ENCODE assay signal across 14 cellular contexts in the genomic region with DNA sequence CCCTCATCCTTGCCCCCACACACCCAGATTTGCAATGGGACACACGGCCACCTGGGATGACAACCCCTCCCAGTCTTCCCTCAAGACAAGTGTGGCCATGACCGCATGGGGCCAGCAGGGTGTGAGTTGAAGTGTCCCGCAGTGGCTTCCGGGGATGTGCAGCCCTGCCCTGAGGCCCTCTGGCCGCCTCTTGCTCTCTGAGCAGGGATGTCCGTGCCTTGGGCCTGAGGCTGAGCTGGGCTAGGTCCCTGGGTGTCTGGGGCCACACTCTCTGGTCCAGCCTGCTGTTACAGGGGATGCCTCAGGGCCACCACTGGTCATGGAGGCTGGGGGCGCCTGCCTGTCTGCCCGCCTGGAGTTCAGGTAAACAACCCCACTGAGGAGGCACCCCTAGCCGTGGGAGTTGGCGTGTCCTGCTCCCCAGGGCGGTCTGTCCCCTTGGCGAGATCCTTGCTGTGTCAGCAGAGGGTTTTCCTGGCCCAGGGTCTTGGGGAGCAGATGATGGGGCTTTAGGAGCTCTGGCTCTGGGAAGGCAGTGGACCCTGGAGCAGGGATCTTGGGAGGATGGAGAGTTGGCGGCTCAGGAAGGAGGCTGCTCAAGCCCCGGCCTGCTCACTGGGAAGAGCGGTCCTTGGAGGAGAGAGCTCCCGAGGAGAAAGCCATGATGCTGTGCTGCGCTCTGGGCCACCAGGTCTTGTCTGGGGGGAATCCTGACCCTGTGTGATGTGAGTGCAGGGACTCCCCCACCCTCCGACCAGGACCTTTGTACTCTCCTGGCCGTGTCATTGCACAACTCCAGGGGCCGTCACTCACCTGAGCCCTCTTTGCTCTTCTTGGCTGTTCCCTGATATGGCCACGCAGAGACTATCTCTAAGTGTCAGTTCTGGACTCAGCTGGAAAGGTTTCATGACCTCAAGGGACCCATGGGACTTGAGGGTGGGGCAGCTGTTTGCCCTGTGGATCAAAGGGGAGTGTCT.
A peak's percentile ranks its signal among the peaks of the same experiment; 100 is the strongest.
DNase-seq lines count a peak whose midpoint lies in the region; ATAC-seq, FAIRE-seq and TF ChIP-seq lines count a peak whose summit lies in the region.
"Had no signal": no experiment of that assay in that cellular context is flagged by ENCODE, and none has a peak within 500 bp of the region (broad histone marks: within the 10 kb centered on the region; RNA-seq: fewer than 3 reads in every experiment).

No MANE protein-coding gene starts in this region.

- intact Hi-C loops in body of pancreas (cut with DNase I) (no loop called here), left colon (cut with DNase I, micrococcal nuclease) (no loop called here)

- 74 to 96% methylated on average over 8 to 21 of the region's 21 CpGs for WGBS in body of pancreas, 2 donors

- no peaks in the 10 kb centered on the region for H3K36me3 ChIP-seq in body of pancreas (replicated peaks in 1 of 2; ENCODE audit: insufficient read depth in 1 of 2, low read depth in 2 of 2)
- H3K36me3 ChIP-seq: SJSA1 had no signal

- FAIRE-seq in RCC 7860 (lab: Jason Lieb, UNC) = no peak

- no peak for TF ChIP-seq POLR2A in body of pancreas (IDR thresholded peaks at IDR 0.05)

- no peaks in the 10 kb centered on the region for H3K27me3 ChIP-seq in body of pancreas

- no peak for ATAC-seq in body of pancreas
- peak; percentile 58 for ATAC-seq in left colon
- no peak for ATAC-seq in GM18520 (IDR thresholded peaks at IDR 0.05; ENCODE audit: unreplicated experiment)
- ATAC-seq: CD8-positive, alpha-beta T cell had no signal

- no peaks in the 10 kb centered on the region for H3K9me3 ChIP-seq in body of pancreas
- H3K9me3 ChIP-seq: SJSA1 had no signal

- H3K27ac ChIP-seq in body of pancreas = no peak overlapping the region
- H3K27ac ChIP-seq: SJSA1 had no signal

- H3K4me3 ChIP-seq in body of pancreas = no peak overlapping the region
- H3K4me3 ChIP-seq: SJSA1 had no signal

- DNase-seq in GM20000 (ENCODE audit: low spot score) (peak; percentile 7), body of pancreas (peak in 3 of 4 donors; percentile 11 to 48 (median 43)), left colon (no peak), RCC 7860 (ENCODE audit: low spot score) (no peak), NOMO-1 treated with dmso at 0.1 percent for 144 hours (lab: John Stamatoyannopoulos, UW; ENCODE audit: unreplicated experiment) (no peak)
- DNase-seq in stimulated activated CD8-positive, alpha-beta memory T cell treated with anti-CD3 and anti-CD28 coated beads, Interleukin-4, amount 100 ng/mL, for 48 hours = peak; percentile 14
- DNase-seq: activated CD4-positive, CD25-positive, alpha-beta regulatory T cell; activated gamma-delta T cell treated with Interleukin-2 at 50 U/mL for 16 hours; GF-D8; KG1; NCI-H1694 had no signal

- H3K4me1 ChIP-seq in body of pancreas = no peaks in the 10 kb centered on the region
- H3K4me1 ChIP-seq: SJSA1 had no signal

- TF ChIP-seq CTCF in GM20000 (IDR thresholded peaks at IDR 0.05; ENCODE audit: extremely low read depth, missing control alignments) = no peak
- TF ChIP-seq CTCF in body of pancreas (IDR thresholded peaks at IDR 0.05) = no peak

Comparison
In these comparisons a context has a peak if more than half of its experiments do, and no peak if none do; other contexts are left out.
1. DNase-seq: peak in GM20000 (single experiment), body of pancreas (3 of 4) and stimulated activated CD8-positive, alpha-beta memory T cell treated with anti-CD3 and anti-CD28 coated beads, Interleukin-4, amount 100 ng/mL, for 48 hours (single experiment); none in left colon (0 of 2), RCC 7860 (single experiment) and NOMO-1 treated with dmso at 0.1 percent for 144 hours (single experiment).